19 cellular contexts compared by ENCODE assay signal in the genomic region with DNA sequence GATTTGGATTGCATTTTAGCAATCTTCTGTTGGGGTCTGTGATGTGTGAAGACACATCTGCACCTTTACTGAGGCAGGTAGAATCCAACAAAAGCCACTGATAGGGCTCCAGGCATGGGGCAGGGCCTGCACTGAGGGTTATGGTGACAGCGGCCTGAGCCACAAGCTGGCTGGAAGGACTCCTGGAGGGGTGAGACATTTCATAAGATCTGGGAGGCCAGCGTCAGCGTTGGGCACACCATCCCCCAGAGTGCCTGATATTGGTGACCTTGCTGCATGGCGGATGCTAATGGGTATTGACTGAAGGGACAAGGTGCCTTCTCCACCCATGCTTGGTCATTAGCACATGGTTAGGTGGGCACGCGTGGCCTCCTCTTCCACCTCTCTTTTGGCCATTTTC.
"Had no signal": no experiment of that assay in that cellular context is flagged by ENCODE, and none has a peak within 500 bp of the region (broad histone marks: within the 10 kb centered on the region; RNA-seq: fewer than 3 reads in every experiment).

No MANE protein-coding gene starts in this region.

- H3K9me3 Mint-ChIP-seq: activated T-helper 17 cell treated with anti-CD3 and anti-CD28 coated beads, Interleukin-2, amount 50 U/mL, for 72 hours; central memory CD8-positive, alpha-beta T cell; memory B cell; T-cell had no signal

- H3K27me3 ChIP-seq: adrenal gland, ascending aorta, brain microvascular endothelial cell, colonic mucosa, thyroid gland had no signal

- H3K4me1 Mint-ChIP-seq: activated T-helper 17 cell treated with anti-CD3 and anti-CD28 coated beads, Interleukin-2, amount 50 U/mL, for 72 hours; central memory CD8-positive, alpha-beta T cell had no signal

- H3K36me3 Mint-ChIP-seq: activated naive CD8-positive, alpha-beta T cell; memory B cell; T-cell had no signal

- H3K4me1 ChIP-seq: adrenal gland, colonic mucosa, thyroid gland had no signal

- H3K4me3 ChIP-seq: adrenal gland, ascending aorta, colonic mucosa, spleen, thyroid gland had no signal

- DNase-seq: activated CD4-positive, alpha-beta T cell treated with anti-CD3 and anti-CD28 coated beads for 1 hour; activated naive CD4-positive, alpha-beta T cell; activated T-cell treated with anti-CD3 and anti-CD28 coated beads, Interleukin-2, amount 50 U/mL, for 1 hour; adrenal gland; brain microvascular endothelial cell; colonic mucosa; foreskin fibroblast; hypothalamus; occipital lobe; spleen; stimulated activated CD4-positive, alpha-beta T cell treated with anti-CD3 and anti-CD28 coated beads, Interleukin-4, amount 100 ng/mL, for 1 hour; stimulated activated naive CD4-positive, alpha-beta T cell; T-cell; thyroid gland had no signal

- H3K27ac ChIP-seq: brain microvascular endothelial cell, colonic mucosa, thyroid gland had no signal

- H3K36me3 ChIP-seq: adrenal gland, ascending aorta, brain microvascular endothelial cell, colonic mucosa, spleen, thyroid gland had no signal

- H3K27ac Mint-ChIP-seq: activated naive CD8-positive, alpha-beta T cell; activated T-helper 17 cell treated with anti-CD3 and anti-CD28 coated beads, Interleukin-2, amount 50 U/mL, for 72 hours; memory B cell; T-cell had no signal

- H3K4me3 Mint-ChIP-seq: activated naive CD8-positive, alpha-beta T cell; activated T-helper 17 cell treated with anti-CD3 and anti-CD28 coated beads, Interleukin-2, amount 50 U/mL, for 72 hours; central memory CD8-positive, alpha-beta T cell; memory B cell; T-cell had no signal

- ATAC-seq: activated T-helper 17 cell treated with anti-CD3 and anti-CD28 coated beads, Interleukin-2, amount 50 U/mL, for 72 hours; T-cell had no signal

- H3K9me3 ChIP-seq: adrenal gland, ascending aorta, colonic mucosa, spleen, thyroid gland had no signal
